Comparison of ENCODE assay signal across 16 cellular contexts in the genomic region with DNA sequence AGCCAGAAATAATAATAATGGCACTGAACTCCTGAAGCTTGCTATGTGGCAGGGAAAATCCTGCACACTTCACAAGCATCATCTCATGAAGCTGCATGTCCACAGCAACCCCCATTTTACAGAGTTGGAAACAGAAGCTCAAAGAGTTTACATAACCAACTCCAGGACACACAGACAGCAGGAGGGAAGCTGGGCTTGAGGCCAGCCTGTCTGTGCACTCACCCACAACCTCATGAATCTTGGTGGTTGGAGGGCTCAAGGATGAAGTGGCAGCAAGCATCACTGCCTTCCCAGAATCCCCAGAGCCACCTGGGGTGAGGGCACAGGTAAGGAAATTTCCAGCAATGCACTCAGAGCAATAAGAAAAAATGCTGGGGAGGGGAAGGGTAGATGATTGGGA.
"Had no signal": no experiment of that assay in that cellular context is flagged by ENCODE, and none has a peak within 500 bp of the region (broad histone marks: within the 10 kb centered on the region; RNA-seq: fewer than 3 reads in every experiment).

No MANE protein-coding gene starts in this region.

- H3K4me3 ChIP-seq: lung, transverse colon had no signal

- H3K36me3 Mint-ChIP-seq: activated naive CD4-positive, alpha-beta T cell treated with anti-CD3 and anti-CD28 coated beads, Interleukin-2, amount 10 ng/mL, durations not matched to agents 7 days and 5 days; naive thymus-derived CD4-positive, alpha-beta T cell had no signal

- H3K9me3 Mint-ChIP-seq: activated B cell treated with CpG ODN at 0.5 μM for 24 hours; activated naive CD4-positive, alpha-beta T cell treated with anti-CD3 and anti-CD28 coated beads, Interleukin-2, amount 10 ng/mL, durations not matched to agents 7 days and 5 days; activated T-helper 2 cell treated with anti-CD3 and anti-CD28 coated beads, Interferon-gamma antibody, Interleukin-2, Interleukin-4, amounts not matched to agents 10 μg/mL and 5 μg/mL and 100 μg/mL, durations not matched to agents 14 hours and 24 hours and 36 hours; naive thymus-derived CD4-positive, alpha-beta T cell; T-helper 1 cell treated with Interleukin-12 subunit alpha and Interleukin-12 subunit beta and Interleukin-4 antibody, amounts not matched to agents 30 μg/mL and 1 μg/mL, for 36 hours had no signal

- H3K4me1 ChIP-seq: parathyroid adenoma, transverse colon had no signal

- H3K27me3 Mint-ChIP-seq: activated B cell treated with CpG ODN at 0.5 μM for 24 hours had no signal

- H3K27ac ChIP-seq: parathyroid adenoma, transverse colon had no signal

- H3K4me3 Mint-ChIP-seq: activated B cell treated with CpG ODN at 0.5 μM for 24 hours; activated naive CD4-positive, alpha-beta T cell treated with anti-CD3 and anti-CD28 coated beads, Interleukin-2, amount 10 ng/mL, durations not matched to agents 7 days and 5 days; T-helper 1 cell treated with Interleukin-12 subunit alpha and Interleukin-12 subunit beta and Interleukin-4 antibody, amounts not matched to agents 30 μg/mL and 1 μg/mL, for 36 hours had no signal

- H3K36me3 ChIP-seq: transverse colon had no signal

- H3K4me1 Mint-ChIP-seq: activated B cell treated with CpG ODN at 0.5 μM for 24 hours; activated naive CD4-positive, alpha-beta T cell treated with anti-CD3 and anti-CD28 coated beads, Interleukin-2, amount 10 ng/mL, durations not matched to agents 7 days and 5 days; naive thymus-derived CD4-positive, alpha-beta T cell had no signal

- ATAC-seq: left cardiac atrium; naive thymus-derived CD4-positive, alpha-beta T cell; SK-N-SH treated with all-trans-retinoic acid at 6 μM for 48 hours had no signal

- H3K9me3 ChIP-seq: transverse colon had no signal

- H3K27ac Mint-ChIP-seq: activated B cell treated with CpG ODN at 0.5 μM for 24 hours; activated naive CD4-positive, alpha-beta T cell treated with anti-CD3 and anti-CD28 coated beads, Interleukin-2, amount 10 ng/mL, durations not matched to agents 7 days and 5 days; activated T-helper 2 cell treated with anti-CD3 and anti-CD28 coated beads, Interferon-gamma antibody, Interleukin-2, Interleukin-4, amounts not matched to agents 10 μg/mL and 5 μg/mL and 100 μg/mL, durations not matched to agents 14 hours and 24 hours and 36 hours; naive thymus-derived CD4-positive, alpha-beta T cell; T-helper 1 cell treated with Interleukin-12 subunit alpha and Interleukin-12 subunit beta and Interleukin-4 antibody, amounts not matched to agents 30 μg/mL and 1 μg/mL, for 36 hours had no signal

- DNase-seq: activated B cell treated with CpG ODN at 0.5 μM for 24 hours; activated CD4-positive, alpha-beta T cell treated with anti-CD3 and anti-CD28 coated beads, Interleukin-2, amount 50 U/mL, for 1 hour; activated naive CD4-positive, alpha-beta T cell treated with anti-CD3 and anti-CD28 coated beads, Interleukin-2, amount 10 ng/mL, durations not matched to agents 7 days and 5 days; activated T-cell treated with anti-CD3 and anti-CD28 coated beads for 4 hours; cortex of kidney; effector memory CD4-positive, alpha-beta T cell; hypothalamus; left cardiac atrium; midbrain; naive thymus-derived CD4-positive, alpha-beta T cell; transverse colon had no signal

- H3K27me3 ChIP-seq: transverse colon had no signal
